ENCODE assay signal across 10 cellular contexts in the genomic region with DNA sequence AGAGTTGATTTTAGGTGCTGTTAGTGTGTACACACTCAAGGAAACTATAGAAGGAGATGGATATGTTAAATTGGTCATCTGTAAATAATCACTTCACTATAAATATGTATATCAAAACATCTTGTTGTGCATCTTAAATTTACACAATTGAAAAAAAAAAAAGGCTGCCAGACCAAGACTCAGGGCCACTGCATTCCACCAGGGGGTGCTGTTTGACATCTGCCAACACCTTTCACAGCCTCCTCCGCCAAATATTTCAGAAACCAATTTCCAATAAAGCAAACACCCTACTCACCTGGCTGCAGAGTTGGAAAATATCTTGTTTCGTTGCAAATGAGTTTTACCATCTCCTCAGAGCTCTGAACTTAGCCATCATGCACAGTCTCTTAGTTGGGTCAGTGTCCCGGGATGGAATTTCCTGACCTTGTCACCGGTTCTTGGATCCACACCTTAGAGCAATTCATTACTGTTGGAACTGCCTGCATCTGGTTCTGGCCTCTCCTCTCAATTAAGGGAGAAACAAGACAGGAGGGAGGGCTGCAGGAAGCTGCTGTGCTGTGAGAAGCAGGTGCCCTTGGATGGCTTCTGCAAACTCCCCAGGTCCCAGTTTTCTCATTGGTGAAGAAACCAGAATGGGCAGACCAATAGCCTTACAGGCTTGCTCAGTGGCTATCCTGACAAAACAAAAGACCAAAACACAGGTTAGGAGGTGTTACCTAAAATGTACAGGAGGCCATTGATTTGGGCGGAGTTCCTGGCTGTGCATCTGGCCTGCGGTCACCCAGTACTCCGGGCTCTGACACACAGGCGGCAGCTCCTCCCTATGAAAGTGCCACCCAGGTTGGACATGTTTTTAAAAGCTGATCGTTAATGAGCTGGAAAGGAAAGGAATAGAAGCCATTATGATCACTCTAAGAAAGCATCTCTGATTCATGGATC.
DNase-seq lines count a peak whose midpoint lies in the region; ATAC-seq and TF ChIP-seq lines count a peak whose summit lies in the region.
"Had no signal": no experiment of that assay in that cellular context is flagged by ENCODE, and none has a peak within 500 bp of the region (broad histone marks: within the 10 kb centered on the region; RNA-seq: fewer than 3 reads in every experiment).

No MANE protein-coding gene starts in this region.

- H3K4me1 ChIP-seq in Loucy (ENCODE audit: insufficient read depth, low read length, poor library complexity, severe bottlenecking): no peaks in the 10 kb centered on the region

- H3K9me3 ChIP-seq in Loucy (ENCODE audit: insufficient read depth, low read depth, low read length): no peaks in the 10 kb centered on the region
- H3K9me3 ChIP-seq: tibial artery had no signal

- no peaks in the 10 kb centered on the region for H3K79me2 ChIP-seq in Loucy (ENCODE audit: insufficient read depth, low read length)

- H3K27me3 Mint-ChIP-seq in T-helper 1 cell treated with Interleukin-12 subunit alpha and Interleukin-12 subunit beta and Interleukin-4 antibody, amounts not matched to agents 30 μg/mL and 1 μg/mL, for 36 hours (ENCODE audit: low read depth): no peaks in the 10 kb centered on the region
- peaks cover under 1% of the 10 kb centered on the region for H3K27me3 Mint-ChIP-seq in brain

- no peak overlapping the region for H3K4me3 ChIP-seq in Loucy (ENCODE audit: low read length, poor library complexity, severe bottlenecking)
- H3K4me3 ChIP-seq: tibial artery had no signal

- no peak overlapping the region for H2AFZ ChIP-seq in Loucy (ENCODE audit: low read length)

- no peaks in the 10 kb centered on the region for H3K36me3 Mint-ChIP-seq in T-helper 1 cell treated with Interleukin-12 subunit alpha and Interleukin-12 subunit beta and Interleukin-4 antibody, amounts not matched to agents 30 μg/mL and 1 μg/mL, for 36 hours (ENCODE audit: low read depth)
- H3K36me3 Mint-ChIP-seq in brain: no peaks in the 10 kb centered on the region

- no peaks in the 10 kb centered on the region for H3K9me2 ChIP-seq in Loucy (replicated peaks; ENCODE audit: low read depth, low read length)

- peak overlapping the region; percentile 85 for H3K27ac Mint-ChIP-seq in T-helper 1 cell treated with Interleukin-12 subunit alpha and Interleukin-12 subunit beta and Interleukin-4 antibody, amounts not matched to agents 30 μg/mL and 1 μg/mL, for 36 hours
- H3K27ac Mint-ChIP-seq in brain: no peak overlapping the region
- H3K27ac Mint-ChIP-seq: T-helper 17 cell had no signal

- H3K4me3 Mint-ChIP-seq in T-helper 1 cell treated with Interleukin-12 subunit alpha and Interleukin-12 subunit beta and Interleukin-4 antibody, amounts not matched to agents 30 μg/mL and 1 μg/mL, for 36 hours: no peak overlapping the region
- H3K4me3 Mint-ChIP-seq in brain: no peak overlapping the region
- H3K4me3 Mint-ChIP-seq: T-helper 17 cell had no signal

- H3K27me3 ChIP-seq in Loucy (ENCODE audit: insufficient read depth, low read length, poor library complexity, severe bottlenecking): no peaks in the 10 kb centered on the region

- peaks cover 54% of the 10 kb centered on the region for H3K4me1 Mint-ChIP-seq in T-helper 1 cell treated with Interleukin-12 subunit alpha and Interleukin-12 subunit beta and Interleukin-4 antibody, amounts not matched to agents 30 μg/mL and 1 μg/mL, for 36 hours (ENCODE audit: low read depth)
- peaks cover 34% of the 10 kb centered on the region for H3K4me1 Mint-ChIP-seq in brain

- H4K20me1 ChIP-seq in Loucy (ENCODE audit: insufficient read depth, low read length, poor library complexity, severe bottlenecking): no peaks in the 10 kb centered on the region

- ATAC-seq in HG02885 (IDR thresholded peaks at IDR 0.05; ENCODE audit: poor library complexity, unreplicated experiment) (no peak), GM21360 (IDR thresholded peaks at IDR 0.05; ENCODE audit: unreplicated experiment) (no peak)
- ATAC-seq: T-helper 17 cell had no signal

- H3K4me2 ChIP-seq in Loucy (ENCODE audit: low read depth, low read length, poor library complexity, severe bottlenecking): no peak overlapping the region

- DNase-seq in DMS153 (lab: John Stamatoyannopoulos, UW) (peak; percentile 72), kidney tubule cell (ENCODE audit: low spot score) (peak; percentile 52)
- peak in 2 of 3 donors; percentile 9 to 47 for DNase-seq in stimulated activated CD4-positive, alpha-beta T cell treated with anti-CD3 and anti-CD28 coated beads, TNF-alpha, amount 100 ng/mL, for 1 hour (ENCODE audit: low read depth in 3 of 3, low spot score in 1 of 3)

- peak; percentile 81 for TF ChIP-seq CTCF in Loucy (conservative IDR thresholded peaks at IDR 0.05; ENCODE audit: low read length)
- TF ChIP-seq CTCF in brain (conservative IDR thresholded peaks at IDR 0.05): peak; percentile 84 to 91

- no peaks in the 10 kb centered on the region for H3K9me3 Mint-ChIP-seq in T-helper 1 cell treated with Interleukin-12 subunit alpha and Interleukin-12 subunit beta and Interleukin-4 antibody, amounts not matched to agents 30 μg/mL and 1 μg/mL, for 36 hours
- no peaks in the 10 kb centered on the region for H3K9me3 Mint-ChIP-seq in brain

- H3K9ac ChIP-seq in Loucy (ENCODE audit: low read depth, low read length, poor library complexity, severe bottlenecking): no peak overlapping the region

- no peaks in the 10 kb centered on the region for H3F3A ChIP-seq in Loucy (ENCODE audit: low read depth)

- H3K36me3 ChIP-seq in Loucy (ENCODE audit: insufficient read depth, low read length): no peaks in the 10 kb centered on the region
- H3K36me3 ChIP-seq: tibial artery had no signal
